ENCODE assay signal across 17 cellular contexts in genomic region chr2:238702276-238702675, GRCh38.
A peak's percentile ranks its signal among the peaks of the same experiment; 100 is the strongest.
DNase-seq lines count a peak whose midpoint lies in the region; ATAC-seq and TF ChIP-seq lines count a peak whose summit lies in the region.
"Had no signal": no experiment of that assay in that cellular context is flagged by ENCODE, and none has a peak within 500 bp of the region (broad histone marks: within the 10 kb centered on the region; RNA-seq: fewer than 3 reads in every experiment).

No MANE protein-coding gene starts in this region.

- TF ChIP-seq POLR2A in sigmoid colon (IDR thresholded peaks at IDR 0.05): no peak

- TF ChIP-seq CTCF in nephron (IDR thresholded peaks at IDR 0.05; ENCODE audit: unreplicated experiment in 3 of 3): no peak
- TF ChIP-seq CTCF in sigmoid colon (IDR thresholded peaks at IDR 0.05): no peak

- H3K27ac ChIP-seq in BLaER1 (peak overlapping the region; percentile 39; the same call in 1 of the 2 replicates), sigmoid colon (peak overlapping the region in 2 of 4 donors; percentile 57 to 67), caudate nucleus (ENCODE audit: low read depth, low read length) (no peak overlapping the region)
- H3K27ac ChIP-seq: C4-2B had no signal

- H3K4me1 ChIP-seq in BLaER1: peaks cover 47% of the 10 kb centered on the region
- H3K4me1 ChIP-seq in sigmoid colon: peaks cover 0 to 56% (median 40%) of the 10 kb centered on the region in 4 donors

- H3K4me3 Mint-ChIP-seq in nephron: no peak overlapping the region
- H3K4me3 Mint-ChIP-seq: B cell; CD4-positive, alpha-beta memory T cell; HFFc6; IgD-negative memory B cell had no signal

- WGBS in sigmoid colon, 2 donors: 89 to 91% methylated on average over 12 of the region's 12 CpGs

- H3K9me3 Mint-ChIP-seq in nephron: no peaks in the 10 kb centered on the region
- H3K9me3 Mint-ChIP-seq: CD4-positive, alpha-beta memory T cell; HFFc6 had no signal

- peaks cover 10% of the 10 kb centered on the region for H3K27me3 Mint-ChIP-seq in nephron (ENCODE audit: low read depth)
- H3K27me3 Mint-ChIP-seq: B cell, IgD-negative memory B cell had no signal

- no peak overlapping the region for H3K4me3 ChIP-seq in BLaER1
- H3K4me3 ChIP-seq in sigmoid colon: no peak overlapping the region
- H3K4me3 ChIP-seq: GM12878 had no signal

- intact Hi-C loops in sigmoid colon (cut with DNase I): no loop called here

- TF ChIP-seq EP300 in sigmoid colon (IDR thresholded peaks at IDR 0.05): no peak

- H3K9me3 ChIP-seq in BLaER1 (peaks cover 13% of the 10 kb centered on the region), sigmoid colon (no peaks in the 10 kb centered on the region)

- H3K27me3 ChIP-seq in BLaER1: no peaks in the 10 kb centered on the region
- no peaks in the 10 kb centered on the region for H3K27me3 ChIP-seq in sigmoid colon

- peak overlapping the region; percentile 60 for H3K4me2 ChIP-seq in BLaER1

- no peaks in the 10 kb centered on the region for H3K36me3 Mint-ChIP-seq in nephron (ENCODE audit: low read depth)
- H3K36me3 Mint-ChIP-seq: CD4-positive, alpha-beta memory T cell; IgD-negative memory B cell had no signal

- no peaks in the 10 kb centered on the region for H3K36me3 ChIP-seq in BLaER1
- no peaks in the 10 kb centered on the region for H3K36me3 ChIP-seq in sigmoid colon

- peak overlapping the region; percentile 15 to 63 (median 25) for H3K27ac Mint-ChIP-seq in nephron
- H3K27ac Mint-ChIP-seq: B cell; CD4-positive, alpha-beta memory T cell; HFFc6 had no signal

- ATAC-seq in GM18873 (IDR thresholded peaks at IDR 0.05; ENCODE audit: low FRiP score, unreplicated experiment) (no peak), GM19328 (IDR thresholded peaks at IDR 0.05; ENCODE audit: unreplicated experiment) (no peak)
- ATAC-seq: GM12878 had no signal

- peak; percentile 40 for DNase-seq in ecto neural progenitor cell (ENCODE audit: low spot score)
- peak; percentile 50 for DNase-seq in sigmoid colon
- no peak for DNase-seq in caudate nucleus (lab: John Stamatoyannopoulos, UW)
- DNase-seq: CD4-positive, alpha-beta memory T cell; DMS153; DND-41; GF-D8; HCEC 1CT; HFFc6 had no signal

- H3K4me1 Mint-ChIP-seq in nephron: peaks cover 19% of the 10 kb centered on the region
- H3K4me1 Mint-ChIP-seq: B cell; CD4-positive, alpha-beta memory T cell; IgD-negative memory B cell had no signal

- no peaks in the 10 kb centered on the region for H4K20me1 ChIP-seq in BLaER1

- H3K9ac ChIP-seq in BLaER1: no peak overlapping the region

Comparison
In these comparisons a context has a peak if more than half of its experiments do, and no peak if none do; other contexts are left out.
1. DNase-seq: peak in ecto neural progenitor cell (single experiment) and sigmoid colon (single experiment); none in caudate nucleus (0 of 61).